8 cellular contexts compared by ENCODE assay signal in the genomic region with DNA sequence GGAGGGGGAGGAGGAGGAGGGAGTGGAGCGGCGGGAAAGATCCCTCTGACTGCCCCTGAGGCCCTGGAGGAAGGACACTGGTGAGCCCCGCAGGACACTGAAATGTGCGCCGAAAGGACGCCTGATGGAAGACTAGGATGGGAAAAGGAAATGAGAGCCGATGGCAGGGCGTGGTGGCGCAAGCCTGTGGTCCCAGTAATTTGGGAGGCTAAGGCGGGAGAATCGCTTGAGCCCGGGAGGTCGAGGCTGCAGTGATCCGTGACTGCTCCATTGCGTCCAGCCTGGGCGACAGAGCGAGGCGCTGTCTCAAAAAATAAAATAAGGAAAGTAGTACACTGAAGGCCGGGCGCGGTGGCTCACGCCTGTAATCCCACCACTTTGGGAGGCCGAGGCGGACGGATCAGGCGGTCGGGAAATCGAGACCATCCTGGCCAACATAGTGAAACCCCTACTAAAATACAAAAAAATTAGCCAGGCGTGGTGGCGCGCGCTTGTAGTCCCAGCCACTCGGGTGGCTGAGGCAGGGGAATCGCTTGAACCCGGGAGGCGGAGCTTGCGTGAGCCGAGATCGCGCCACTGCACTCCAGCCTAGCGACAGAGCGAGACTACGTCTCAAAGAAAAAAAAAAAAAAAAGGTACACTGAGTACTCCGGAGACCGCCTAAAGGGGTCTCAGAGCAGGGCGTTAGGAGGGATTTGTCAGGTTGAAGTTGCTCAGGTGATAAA. TPM values are rescaled to one million over a fixed set of nuclear protein-coding genes. Genes with fewer than 3 reads are reported as not detected.
A peak's percentile ranks its signal among the peaks of the same experiment; 100 is the strongest.
DNase-seq lines count a peak whose midpoint lies in the region; ATAC-seq and TF ChIP-seq lines count a peak whose summit lies in the region.

No MANE protein-coding gene starts in this region.

- no peak for TF ChIP-seq CTCF in brain (conservative IDR thresholded peaks at IDR 0.05)
- no peak for TF ChIP-seq CTCF in right lobe of liver (IDR thresholded peaks at IDR 0.05)

- intact Hi-C loops in right lobe of liver (cut with DNase I): no loop called here

- ATAC-seq in T-helper 17 cell: peak; percentile 18
- ATAC-seq in right lobe of liver: peak; percentile 5 to 23 (median 10)

- H3K9me3 ChIP-seq in T-helper 17 cell (ENCODE audit: control insufficient read depth, low read length, poor library complexity, severe bottlenecking) (no peaks in the 10 kb centered on the region), right lobe of liver (peaks cover 0 to 2% (median 0%) of the 10 kb centered on the region in 4 donors)

- H3K4me1 Mint-ChIP-seq in T-helper 17 cell: peaks cover 22% of the 10 kb centered on the region
- H3K4me1 Mint-ChIP-seq in brain: peaks cover 31% of the 10 kb centered on the region

- H3K27me3 Mint-ChIP-seq in T-helper 17 cell: no peaks in the 10 kb centered on the region
- H3K27me3 Mint-ChIP-seq in brain: peaks cover 17% of the 10 kb centered on the region

- 12% methylated on average over 44 of the region's 46 CpGs for WGBS in right lobe of liver (ENCODE audit: insufficient coverage, low coverage, low lambda C conversion rate, missing lambda C conversion rate)

- DNase-seq in NCI-H345 (lab: John Stamatoyannopoulos, UW) (peak; percentile 34), NCI-H345 treated with DMSO at 0.1 percent for 48 hours (lab: John Stamatoyannopoulos, UW; ENCODE audit: unreplicated experiment) (no peak), T-helper 17 cell (peak; percentile 47 to 63 (median 55)), right lobe of liver (peak; percentile 65 to 66 (median 65)), GM19240 (ENCODE audit: insufficient read length, low spot score) (no peak), iPS-NIHi11 (ENCODE audit: low spot score) (no peak)
- peak; percentile 50 to 51 (median 50) for DNase-seq in stimulated activated CD4-positive, alpha-beta T cell treated with anti-CD3 and anti-CD28 coated beads, TNF-alpha, amount 100 ng/mL, for 4 hours (ENCODE audit: low read depth in 3 of 3)

- no peaks in the 10 kb centered on the region for H3K36me3 ChIP-seq in right lobe of liver

- H3K4me3 Mint-ChIP-seq in T-helper 17 cell: peak overlapping the region; percentile 97
- H3K4me3 Mint-ChIP-seq in brain: peak overlapping the region; percentile 94 to 100 (median 99)

- peak overlapping the region; percentile 91 to 97 (median 97) for H3K27ac ChIP-seq in right lobe of liver

- H3K27me3 ChIP-seq in right lobe of liver: no peaks in the 10 kb centered on the region

- peaks cover 3 to 14% (median 9%) of the 10 kb centered on the region in 5 experiments for H3K9me3 Mint-ChIP-seq in brain

- TF ChIP-seq POLR2A in right lobe of liver (IDR thresholded peaks at IDR 0.05): no peak

- peaks cover 0 to 24% (median 7%) of the 10 kb centered on the region in 4 donors for H3K4me1 ChIP-seq in right lobe of liver

- peaks cover 2% of the 10 kb centered on the region for H3K36me3 Mint-ChIP-seq in T-helper 17 cell (ENCODE audit: low read depth)
- H3K36me3 Mint-ChIP-seq in brain: peaks cover 4% of the 10 kb centered on the region

- H3K27ac Mint-ChIP-seq in T-helper 17 cell (peak overlapping the region; percentile 100), brain (peak overlapping the region; percentile 97 to 99 (median 98))

- H3K4me3 ChIP-seq in right lobe of liver: peak overlapping the region; percentile 69 to 82 (median 77)

RNA-seq across cellular contexts. Expression of a gene that starts 0.6 kb away (rescaled TPM):
- 100 to 1,000 TPM; 131 to 144 TPM for total RNA-seq in T-helper 17 cell
- 227 TPM for polyA plus RNA-seq in brain (ENCODE audit: insufficient read depth, low read depth, low replicate concordance)
- total RNA-seq in right lobe of liver: 100 to 1,000 TPM; 106 to 160 (median 121) TPM

RNA-seq across cellular contexts. Expression of a gene that starts 27.4 kb away (rescaled TPM):
- 1 to 10 TPM; 7.9 to 8.7 TPM for total RNA-seq in T-helper 17 cell
- polyA plus RNA-seq in brain (ENCODE audit: insufficient read depth, low read depth, low replicate concordance): 7.7 TPM
- 1 to 10 TPM; 1.4 to 3.0 (median 1.8) TPM for total RNA-seq in right lobe of liver

RNA-seq across cellular contexts. Expression of a gene that starts 38.1 kb away (rescaled TPM):
- not detected for total RNA-seq in T-helper 17 cell
- 3.4 TPM for polyA plus RNA-seq in brain (ENCODE audit: insufficient read depth, low read depth, low replicate concordance)
- total RNA-seq in right lobe of liver: not detected

Comparison
In these comparisons a context has a peak if more than half of its experiments do, and no peak if none do; other contexts are left out.
1. DNase-seq: peak in NCI-H345 (single experiment), T-helper 17 cell (3 of 3), right lobe of liver (3 of 3) and stimulated activated CD4-positive, alpha-beta T cell treated with anti-CD3 and anti-CD28 coated beads, TNF-alpha, amount 100 ng/mL, for 4 hours (3 of 3); none in NCI-H345 treated with DMSO at 0.1 percent for 48 hours (single experiment), GM19240 (single experiment) and iPS-NIHi11 (single experiment).